Comparison of ENCODE assay signal across 20 cellular contexts in the genomic region with DNA sequence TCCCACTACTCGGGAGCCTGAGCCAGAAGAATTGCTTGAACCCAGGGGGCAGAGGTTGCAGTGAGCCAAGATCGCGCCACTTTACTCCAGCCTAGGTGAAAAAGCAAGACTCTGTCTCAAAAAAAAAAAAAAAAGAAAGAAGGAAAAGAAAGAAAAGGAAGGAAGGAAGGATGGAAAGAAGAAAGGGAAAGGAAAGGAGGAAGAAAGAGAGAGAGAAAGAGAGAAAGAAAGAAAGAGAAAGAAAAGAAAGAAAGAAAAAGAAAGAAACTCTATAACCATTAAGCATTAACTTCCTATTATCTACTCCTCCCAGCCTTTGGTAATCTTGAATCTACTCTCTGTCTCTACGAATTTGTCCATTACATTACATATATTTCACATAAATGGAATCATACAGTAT. TPM values are rescaled to one million over a fixed set of nuclear protein-coding genes. Genes with fewer than 3 reads are reported as not detected.
"Had no signal": no experiment of that assay in that cellular context is flagged by ENCODE, and none has a peak within 500 bp of the region (broad histone marks: within the 10 kb centered on the region; RNA-seq: fewer than 3 reads in every experiment).

No MANE protein-coding gene starts in this region.

- DNase-seq: colonic mucosa; cortex of kidney; effector CD4-positive, alpha-beta T cell; effector memory CD4-positive, alpha-beta T cell; foreskin keratinocyte; heart left ventricle; immature natural killer cell; kidney; kidney glomerular epithelial cell; left cardiac atrium; left lung; left ventricle myocardium superior; lower lobe of right lung; mesenchymal stem cell; naive thymus-derived CD4-positive, alpha-beta T cell had no signal

- H3K9me3 ChIP-seq: colonic mucosa, esophagus muscularis mucosa, gastroesophageal sphincter, heart left ventricle, left lung, lower lobe of right lung had no signal

- H3K36me3 ChIP-seq: colonic mucosa, esophagus muscularis mucosa, gastroesophageal sphincter, heart left ventricle, left lung, lower lobe of right lung had no signal

- H3K27me3 ChIP-seq: colonic mucosa, esophagus muscularis mucosa, gastroesophageal sphincter, heart left ventricle had no signal

- FAIRE-seq: endothelial cell of umbilical vein, frontal cortex, kidney had no signal

- H3K27ac ChIP-seq: colonic mucosa, esophagus muscularis mucosa, foreskin keratinocyte, gastroesophageal sphincter, hepatocyte, left lung, lower lobe of right lung had no signal

- H3K4me1 ChIP-seq: colonic mucosa, foreskin keratinocyte, left lung had no signal

- H3K4me3 ChIP-seq: colonic mucosa, esophagus muscularis mucosa, gastroesophageal sphincter, heart left ventricle, hepatocyte, left lung, lower lobe of right lung had no signal

RNA-seq across cellular contexts. Expression of gene NFASC, which starts 6.9 kb away (rescaled TPM):
- total RNA-seq: endothelial cell of umbilical vein had no signal
